Comparison of ENCODE assay signal across 20 cellular contexts in genomic region chr12:130990034-130990433, GRCh38. TPM values are rescaled to one million over a fixed set of nuclear protein-coding genes. Genes with fewer than 3 reads are reported as not detected.
DNase-seq lines count a peak whose midpoint lies in the region; ATAC-seq and TF ChIP-seq lines count a peak whose summit lies in the region.
"Had no signal": no experiment of that assay in that cellular context is flagged by ENCODE, and none has a peak within 500 bp of the region (broad histone marks: within the 10 kb centered on the region; RNA-seq: fewer than 3 reads in every experiment).

No MANE protein-coding gene starts in this region.

- H3K4me3 ChIP-seq in neuronal stem cell (ENCODE audit: low read length in 2 of 2) (no peak overlapping the region), SK-N-SH (ENCODE audit: low read depth in 2 of 2, low read length in 1 of 2) (no peak overlapping the region), endodermal cell (ENCODE audit: low read length) (no peak overlapping the region)
- H3K4me3 ChIP-seq: GM12878, GM23338 had no signal

- H3K27me3 ChIP-seq in neuronal stem cell (ENCODE audit: control insufficient read depth in 3 of 3, insufficient read depth in 3 of 3, low read depth in 1 of 3, low read length in 3 of 3), result peaks cover 0 to 14% (median 0%) of the 10 kb centered on the region in 3 experiments
- H3K27me3 ChIP-seq in SK-N-SH (ENCODE audit: insufficient read depth), result no peaks in the 10 kb centered on the region
- no peaks in the 10 kb centered on the region for H3K27me3 ChIP-seq in endodermal cell (ENCODE audit: control insufficient read depth, insufficient read depth, low read length, poor library complexity, severe bottlenecking)

- no peak for TF ChIP-seq RAD21 in SK-N-SH (IDR thresholded peaks at IDR 0.05; ENCODE audit: low read length)

- H3K9ac ChIP-seq in neuronal stem cell (ENCODE audit: low read depth, low read length, poor library complexity) (no peak overlapping the region), SK-N-SH (no peak overlapping the region), endodermal cell (ENCODE audit: extremely low read depth, low read length, poor library complexity, severe bottlenecking) (no peak overlapping the region)

- CTCF ChIA-PET in SK-N-SH (lab: Yijun Ruan, JAX), result interaction anchor here (0.6 kb wide), 1 partner anchor 1075 kb away, joined by 3 read pairs; no protein-coding TSS in a partner anchor

- no peaks in the 10 kb centered on the region for H4K20me1 ChIP-seq in SK-N-SH (ENCODE audit: insufficient read depth)

- TF ChIP-seq EP300 in SK-N-SH (IDR thresholded peaks at IDR 0.05; ENCODE audit: borderline replicate concordance in 1 of 2, low read depth in 1 of 2, low read length in 1 of 2), result no peak

- no peak overlapping the region for H3K27ac ChIP-seq in neuronal stem cell (replicated peaks; ENCODE audit: low read length)
- no peak overlapping the region for H3K27ac ChIP-seq in SK-N-SH (ENCODE audit: low read depth in 2 of 2, low read length in 1 of 2)
- no peak overlapping the region for H3K27ac ChIP-seq in endodermal cell (ENCODE audit: low read depth, low read length)
- H3K27ac ChIP-seq: C4-2B, RWPE1 had no signal

- H3K18ac ChIP-seq in neuronal stem cell (ENCODE audit: low read length), result no peak overlapping the region

- H4K8ac ChIP-seq in neuronal stem cell (ENCODE audit: low read depth, low read length), result no peak overlapping the region

- H2AFZ ChIP-seq in neuronal stem cell (ENCODE audit: low read length) (no peak overlapping the region), SK-N-SH (ENCODE audit: low read depth) (no peak overlapping the region)
- H2AFZ ChIP-seq: GM23338 had no signal

- peak; percentile 16 for DNase-seq in natural killer cell treated with Interleukin-12 subunit alpha and Interleukin-12 subunit beta and Interleukin-15 and Interleukin-18, amount 100 ng/mL, for 72 hours (ENCODE audit: low spot score)
- no peak for DNase-seq in natural killer cell
- DNase-seq in cardiac septum (ENCODE audit: low spot score), result peak; percentile 35
- no peak for DNase-seq in neuronal stem cell (ENCODE audit: low spot score)
- DNase-seq in iPS-NIHi11 (ENCODE audit: low spot score), result no peak
- no peak for DNase-seq in SK-N-SH
- no peak for DNase-seq in endodermal cell
- DNase-seq: DMS 273 treated with DMSO at 0.1 percent for 48 hours, GDM1, KBM-7, NCI-H1417 treated with DMSO at 0.1 percent for 48 hours, NCI-H2029, NCI-H2171 treated with DMSO at 0.1 percent for 48 hours, NCI-H446 treated with DMSO at 0.1 percent for 48 hours, OCI-M1 had no signal

- H3K9me3 Mint-ChIP-seq in natural killer cell treated with Interleukin-12 subunit alpha and Interleukin-12 subunit beta and Interleukin-15 and Interleukin-18, amount 100 ng/mL, for 72 hours, result no peaks in the 10 kb centered on the region
- H3K9me3 Mint-ChIP-seq in natural killer cell, result no peaks in the 10 kb centered on the region
- H3K9me3 Mint-ChIP-seq in activated T-helper 17 cell treated with anti-CD3 and anti-CD28 coated beads, Interleukin-2, amount 50 U/mL, for 72 hours, result no peaks in the 10 kb centered on the region
- peaks cover 4% of the 10 kb centered on the region for H3K9me3 Mint-ChIP-seq in endodermal cell

- peaks cover 0 to 3% of the 10 kb centered on the region in 2 donors for H3K4me1 Mint-ChIP-seq in natural killer cell treated with Interleukin-12 subunit alpha and Interleukin-12 subunit beta and Interleukin-15 and Interleukin-18, amount 100 ng/mL, for 72 hours (ENCODE audit: low read depth in 2 of 2)
- H3K4me1 Mint-ChIP-seq in natural killer cell, result peaks cover 4 to 5% of the 10 kb centered on the region in 2 donors
- H3K4me1 Mint-ChIP-seq in activated T-helper 17 cell treated with anti-CD3 and anti-CD28 coated beads, Interleukin-2, amount 50 U/mL, for 72 hours, result no peaks in the 10 kb centered on the region
- no peaks in the 10 kb centered on the region for H3K4me1 Mint-ChIP-seq in endodermal cell
- H3K4me1 Mint-ChIP-seq: GM23338 had no signal

- H3K9me2 ChIP-seq in SK-N-SH, result no peaks in the 10 kb centered on the region

- no peak overlapping the region for H2BK15ac ChIP-seq in neuronal stem cell (ENCODE audit: low read length)

- POLR2A ChIA-PET in SK-N-SH (lab: Yijun Ruan, JAX), result no interaction called here

- no peaks in the 10 kb centered on the region for H3K79me1 ChIP-seq in neuronal stem cell (ENCODE audit: low read depth, low read length)

- no peak overlapping the region for H3K4me2 ChIP-seq in neuronal stem cell (ENCODE audit: insufficient read depth, low read length, poor library complexity, severe bottlenecking)
- H3K4me2 ChIP-seq in SK-N-SH, result no peak overlapping the region
- H3K4me2 ChIP-seq: GM23338 had no signal

- H3K14ac ChIP-seq in neuronal stem cell (ENCODE audit: low read length), result peak overlapping the region; percentile 73

- H3K36me3 Mint-ChIP-seq in natural killer cell treated with Interleukin-12 subunit alpha and Interleukin-12 subunit beta and Interleukin-15 and Interleukin-18, amount 100 ng/mL, for 72 hours, result no peaks in the 10 kb centered on the region
- H3K36me3 Mint-ChIP-seq in natural killer cell, result no peaks in the 10 kb centered on the region
- no peaks in the 10 kb centered on the region for H3K36me3 Mint-ChIP-seq in activated T-helper 17 cell treated with anti-CD3 and anti-CD28 coated beads, Interleukin-2, amount 50 U/mL, for 72 hours (ENCODE audit: low read depth)
- H3K36me3 Mint-ChIP-seq in endodermal cell (ENCODE audit: low read depth), result no peaks in the 10 kb centered on the region

- no peak for ATAC-seq in natural killer cell treated with Interleukin-12 subunit alpha and Interleukin-12 subunit beta and Interleukin-15 and Interleukin-18, amount 100 ng/mL, for 72 hours
- ATAC-seq in natural killer cell, result no peak
- no peak for ATAC-seq in activated T-helper 17 cell treated with anti-CD3 and anti-CD28 coated beads, Interleukin-2, amount 50 U/mL, for 72 hours (replicated peaks)
- ATAC-seq: GM12878, GM23338 had no signal

- H3K4me3 Mint-ChIP-seq in natural killer cell treated with Interleukin-12 subunit alpha and Interleukin-12 subunit beta and Interleukin-15 and Interleukin-18, amount 100 ng/mL, for 72 hours, result no peak overlapping the region
- H3K4me3 Mint-ChIP-seq in natural killer cell (no peak overlapping the region), endodermal cell (no peak overlapping the region)
- H3K4me3 Mint-ChIP-seq in activated T-helper 17 cell treated with anti-CD3 and anti-CD28 coated beads, Interleukin-2, amount 50 U/mL, for 72 hours, result no peak overlapping the region
- H3K4me3 Mint-ChIP-seq: GM23338 had no signal

- H3K27ac Mint-ChIP-seq in natural killer cell treated with Interleukin-12 subunit alpha and Interleukin-12 subunit beta and Interleukin-15 and Interleukin-18, amount 100 ng/mL, for 72 hours, result no peak overlapping the region
- H3K27ac Mint-ChIP-seq in natural killer cell (no peak overlapping the region), endodermal cell (no peak overlapping the region)
- H3K27ac Mint-ChIP-seq in activated T-helper 17 cell treated with anti-CD3 and anti-CD28 coated beads, Interleukin-2, amount 50 U/mL, for 72 hours, result no peak overlapping the region
- H3K27ac Mint-ChIP-seq: GM23338 had no signal

- H3K4ac ChIP-seq in neuronal stem cell (ENCODE audit: low read length), result peak overlapping the region; percentile 4

- no peak overlapping the region for H2BK12ac ChIP-seq in neuronal stem cell (ENCODE audit: low read length)

- no peak overlapping the region for H3K23ac ChIP-seq in neuronal stem cell (ENCODE audit: low read depth, low read length, poor library complexity)

- no CpG with 5 or more reads among the region's 8 CpGs for WGBS in neuronal stem cell (ENCODE audit: extremely low coverage in 2 of 2, insufficient read length in 2 of 2, insufficient replicate concordance in 1 of 2), 2 donors
- WGBS in SK-N-SH (ENCODE audit: low lambda C conversion rate), result 56% methylated on average over 8 of the region's 8 CpGs
- WGBS in endodermal cell (ENCODE audit: insufficient coverage in 1 of 2, insufficient read length in 1 of 2), 2 experiments, result 89 to 92% methylated on average over 8 of the region's 8 CpGs

- H2BK5ac ChIP-seq in neuronal stem cell (ENCODE audit: low read length), result no peak overlapping the region

- no peak overlapping the region for H4K91ac ChIP-seq in neuronal stem cell (ENCODE audit: low read depth, low read length, poor library complexity)

- no peaks in the 10 kb centered on the region for H3K9me3 ChIP-seq in neuronal stem cell (replicated peaks in 1 of 2; ENCODE audit: control insufficient read depth in 2 of 2, insufficient read depth in 1 of 2, low read depth in 1 of 2, low read length in 2 of 2)
- no peaks in the 10 kb centered on the region for H3K9me3 ChIP-seq in SK-N-SH
- H3K9me3 ChIP-seq in endodermal cell (ENCODE audit: control insufficient read depth, low read length), result no peaks in the 10 kb centered on the region

- peaks cover 0 to 6% of the 10 kb centered on the region in 2 donors for H3K4me1 ChIP-seq in neuronal stem cell (ENCODE audit: control insufficient read depth in 2 of 2, insufficient read depth in 1 of 2, low read depth in 1 of 2, low read length in 2 of 2)
- peaks cover 0 to 2% of the 10 kb centered on the region in 2 experiments; a peak in 1 of 4 replicates for H3K4me1 ChIP-seq in SK-N-SH (ENCODE audit: control insufficient read depth in 1 of 2, insufficient read depth in 2 of 2, low read depth in 1 of 2, low read length in 1 of 2)
- H3K4me1 ChIP-seq in endodermal cell (ENCODE audit: control insufficient read depth, insufficient read depth, low read length), result no peaks in the 10 kb centered on the region

- H3K79me2 ChIP-seq in SK-N-SH (ENCODE audit: insufficient read depth), result no peaks in the 10 kb centered on the region

- TF ChIP-seq CTCF in natural killer cell (IDR thresholded peaks at IDR 0.05) (no peak), SK-N-SH (IDR thresholded peaks at IDR 0.05) (no peak), endodermal cell (conservative IDR thresholded peaks at IDR 0.05) (no peak)

- intact Hi-C loops in natural killer cell (cut with micrococcal nuclease), result no loop called here
- intact Hi-C loops in cardiac septum (cut with DNase I), result no loop called here

- no peaks in the 10 kb centered on the region for H3F3A ChIP-seq in SK-N-SH (replicated peaks; ENCODE audit: insufficient read depth)

- peak overlapping the region; percentile 10 for H2AK5ac ChIP-seq in neuronal stem cell (ENCODE audit: low read depth, low read length)

- H3K27me3 Mint-ChIP-seq in natural killer cell treated with Interleukin-12 subunit alpha and Interleukin-12 subunit beta and Interleukin-15 and Interleukin-18, amount 100 ng/mL, for 72 hours, result peaks cover 8 to 15% of the 10 kb centered on the region in 2 donors
- H3K27me3 Mint-ChIP-seq in natural killer cell (ENCODE audit: low read depth in 2 of 2) (peaks cover 11 to 12% of the 10 kb centered on the region in 2 donors), endodermal cell (ENCODE audit: insufficient read depth) (no peaks in the 10 kb centered on the region)
- peaks cover 49% of the 10 kb centered on the region for H3K27me3 Mint-ChIP-seq in activated T-helper 17 cell treated with anti-CD3 and anti-CD28 coated beads, Interleukin-2, amount 50 U/mL, for 72 hours

- H2BK120ac ChIP-seq in neuronal stem cell (ENCODE audit: low read depth, low read length), result no peak overlapping the region

- H3K36me3 ChIP-seq in neuronal stem cell (replicated peaks in 1 of 2; ENCODE audit: control insufficient read depth in 2 of 2, insufficient read depth in 2 of 2, low read length in 2 of 2) (no peaks in the 10 kb centered on the region), SK-N-SH (replicated peaks in 1 of 2; ENCODE audit: control insufficient read depth in 1 of 2, insufficient read depth in 2 of 2, low read length in 1 of 2) (no peaks in the 10 kb centered on the region), endodermal cell (ENCODE audit: control insufficient read depth, insufficient read depth, low read length) (no peaks in the 10 kb centered on the region)

RNA-seq across cellular contexts. Expression of gene ADGRD1, which starts 36.3 kb away (rescaled TPM):
- not detected for total RNA-seq in natural killer cell treated with Interleukin-12 subunit alpha and Interleukin-12 subunit beta and Interleukin-15 and Interleukin-18, amount 100 ng/mL, for 72 hours
- 1 to 10 TPM in 2 of 3 donors, under 1 TPM in 1; 0.50 to 3.9 (median 1.4) TPM for total RNA-seq in natural killer cell
- 54.6 TPM for total RNA-seq in cardiac septum
- polyA plus RNA-seq in neuronal stem cell (2013, experiment 1 of 2), result 0.28 TPM
- 0.32 TPM for polyA plus RNA-seq in neuronal stem cell (2013, experiment 2 of 2)
- polyA plus RNA-seq in SK-N-SH (2012; rRNA removed), result not detected in 2 replicates
- polyA plus RNA-seq in SK-N-SH (2012; cell fraction: cytosol; rRNA removed), result not detected in 2 replicates
- not detected in 2 replicates for polyA plus RNA-seq in SK-N-SH (2012; cell fraction: nucleus; rRNA removed)
- 1 to 10 TPM in 1 of 2 donors, not detected in 1; 2.7 TPM for total RNA-seq in activated T-helper 17 cell treated with anti-CD3 and anti-CD28 coated beads, Interleukin-2, amount 50 U/mL, for 72 hours
- 1 to 10 TPM; 1.3 to 2.9 TPM for total RNA-seq in endodermal cell
- polyA plus RNA-seq in endodermal cell (2013, experiment 1 of 2), result 2.3 TPM
- polyA plus RNA-seq in endodermal cell (2013, experiment 2 of 2), result 1.7 TPM
- polyA plus RNA-seq: GM23338 had no signal

Comparison
In these comparisons a context has a peak if more than half of its experiments do, and no peak if none do; other contexts are left out.
1. DNase-seq: peak in natural killer cell treated with Interleukin-12 subunit alpha and Interleukin-12 subunit beta and Interleukin-15 and Interleukin-18, amount 100 ng/mL, for 72 hours (single experiment) and cardiac septum (single experiment); none in natural killer cell (single experiment), neuronal stem cell (single experiment), iPS-NIHi11 (single experiment), SK-N-SH (single experiment) and endodermal cell (single experiment).
2. RNA of gene ADGRD1, which starts 36.3 kb away (total RNA-seq): 54.6 TPM in cardiac septum (single experiment); 1.3 to 2.9 TPM in endodermal cell, 2.7 TPM in activated T-helper 17 cell treated with anti-CD3 and anti-CD28 coated beads, Interleukin-2, amount 50 U/mL, for 72 hours, 0.50 to 3.9 TPM in natural killer cell and not detected in natural killer cell treated with Interleukin-12 subunit alpha and Interleukin-12 subunit beta and Interleukin-15 and Interleukin-18, amount 100 ng/mL, for 72 hours; every median in the first group is over 10 times any median in the second.